Comparison of ENCODE assay signal across 20 cellular contexts in genomic region chr11:96094156-96094555, GRCh38.
"Had no signal": no experiment of that assay in that cellular context is flagged by ENCODE, and none has a peak within 500 bp of the region (broad histone marks: within the 10 kb centered on the region; RNA-seq: fewer than 3 reads in every experiment).

No MANE protein-coding gene starts in this region.

- DNase-seq: activated CD4-positive, alpha-beta T cell treated with anti-CD3 and anti-CD28 coated beads, Interleukin-2, amount 10 ng/mL, durations not matched to agents 24 days and 14 days; activated CD8-positive, alpha-beta T cell treated with anti-CD3 and anti-CD28 coated beads, Interleukin-2, amount 10 ng/mL, durations not matched to agents 7 days and 5 days; activated gamma-delta T cell treated with Interleukin-2 at 50 U/mL for 16 hours; anterior cingulate cortex; brain microvascular endothelial cell; erythroblast; foreskin melanocyte; glutamatergic neuron; lower lobe of right lung; nephron progenitor cell; nucleus accumbens; posterior cingulate gyrus; stimulated activated CD4-positive, alpha-beta T cell treated with anti-CD3 and anti-CD28 coated beads, Interleukin-2, amount 100 ng/mL, for 24 hours; stimulated activated naive CD8-positive, alpha-beta T cell treated with anti-CD3 and anti-CD28 coated beads, Interleukin-15, Interleukin-2, amounts not matched to agents 100 U/mL and 50 U/mL, for 24 hours; T-helper 1 cell; trophoblast cell had no signal

- H3K9me3 Mint-ChIP-seq: activated CD4-positive, alpha-beta T cell treated with anti-CD3 and anti-CD28 coated beads, Interleukin-2, amount 10 ng/mL, durations not matched to agents 24 days and 14 days; nephron progenitor cell had no signal

- H3K4me3 ChIP-seq: coronary artery, lower lobe of right lung had no signal

- H3K27me3 ChIP-seq: brain microvascular endothelial cell had no signal

- H3K27me3 Mint-ChIP-seq: activated CD4-positive, alpha-beta T cell treated with anti-CD3 and anti-CD28 coated beads, Interleukin-2, amount 10 ng/mL, durations not matched to agents 24 days and 14 days had no signal

- ATAC-seq: activated CD8-positive, alpha-beta T cell treated with anti-CD3 and anti-CD28 coated beads, Interleukin-2, amount 10 ng/mL, durations not matched to agents 7 days and 5 days; lower lobe of right lung; SK-N-SH treated with all-trans-retinoic acid at 6 μM for 48 hours; stimulated activated naive CD8-positive, alpha-beta T cell treated with anti-CD3 and anti-CD28 coated beads, Interleukin-15, Interleukin-2, amounts not matched to agents 100 U/mL and 50 U/mL, for 24 hours had no signal

- H3K9me3 ChIP-seq: lower lobe of right lung had no signal

- H3K27ac Mint-ChIP-seq: activated CD4-positive, alpha-beta T cell treated with anti-CD3 and anti-CD28 coated beads, Interleukin-2, amount 10 ng/mL, durations not matched to agents 24 days and 14 days; activated CD8-positive, alpha-beta T cell treated with anti-CD3 and anti-CD28 coated beads, Interleukin-2, amount 10 ng/mL, durations not matched to agents 7 days and 5 days; nephron progenitor cell had no signal

- H3K4me3 Mint-ChIP-seq: activated CD4-positive, alpha-beta T cell treated with anti-CD3 and anti-CD28 coated beads, Interleukin-2, amount 10 ng/mL, durations not matched to agents 24 days and 14 days; activated CD8-positive, alpha-beta T cell treated with anti-CD3 and anti-CD28 coated beads, Interleukin-2, amount 10 ng/mL, durations not matched to agents 7 days and 5 days; nephron progenitor cell had no signal

- FAIRE-seq: endometrium, keratinocyte had no signal

- H3K27ac ChIP-seq: brain microvascular endothelial cell, coronary artery, lower lobe of right lung had no signal
